In the genomic region with DNA sequence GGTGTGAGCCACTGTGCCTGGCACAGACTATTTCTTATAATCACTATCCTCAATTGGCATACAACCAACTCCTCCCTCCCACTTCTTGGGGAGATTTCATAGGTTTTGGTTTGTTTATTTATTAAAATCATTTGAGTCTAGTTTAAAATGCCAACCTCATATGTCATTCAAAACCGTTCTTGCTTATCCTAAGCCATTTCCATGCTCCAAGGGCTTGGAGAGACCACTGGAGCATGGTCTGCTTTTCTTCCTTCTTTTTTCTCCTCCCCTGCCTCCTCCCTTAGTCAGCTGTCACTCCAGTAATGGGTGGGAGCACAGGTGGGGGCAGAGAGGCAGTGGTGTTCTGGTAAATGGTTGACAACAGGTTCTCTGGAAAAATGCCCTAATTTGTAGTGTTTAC, we compare ENCODE assay signal across 1 cellular context.
TF ChIP-seq lines count a peak whose summit lies in the region.

No MANE protein-coding gene starts in this region.

TF ChIP-seq in HepG2, 621 proteins besides CTCF, POLR2A, EP300 and RAD21 (continued from another document):
- no peak for TF ChIP-seq ZFP36 (IDR thresholded peaks at IDR 0.05; ENCODE audit: borderline replicate concordance, low read depth, low read length, partially characterized antibody)
- TF ChIP-seq ZNF891 (CRISPR knock-in tag; IDR thresholded peaks at IDR 0.05), result no peak
- TF ChIP-seq HOXD1 (CRISPR knock-in tag; IDR thresholded peaks at IDR 0.05), result no peak
- TF ChIP-seq, protein P1, sequence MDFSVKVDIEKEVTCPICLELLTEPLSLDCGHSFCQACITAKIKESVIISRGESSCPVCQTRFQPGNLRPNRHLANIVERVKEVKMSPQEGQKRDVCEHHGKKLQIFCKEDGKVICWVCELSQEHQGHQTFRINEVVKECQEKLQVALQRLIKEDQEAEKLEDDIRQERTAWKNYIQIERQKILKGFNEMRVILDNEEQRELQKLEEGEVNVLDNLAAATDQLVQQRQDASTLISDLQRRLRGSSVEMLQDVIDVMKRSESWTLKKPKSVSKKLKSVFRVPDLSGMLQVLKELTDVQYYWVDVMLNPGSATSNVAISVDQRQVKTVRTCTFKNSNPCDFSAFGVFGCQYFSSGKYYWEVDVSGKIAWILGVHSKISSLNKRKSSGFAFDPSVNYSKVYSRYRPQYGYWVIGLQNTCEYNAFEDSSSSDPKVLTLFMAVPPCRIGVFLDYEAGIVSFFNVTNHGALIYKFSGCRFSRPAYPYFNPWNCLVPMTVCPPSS (IDR thresholded peaks at IDR 0.05), result no peak
- no peak for TF ChIP-seq ZNF446 (CRISPR knock-in tag; IDR thresholded peaks at IDR 0.05)
- TF ChIP-seq, protein P2, sequence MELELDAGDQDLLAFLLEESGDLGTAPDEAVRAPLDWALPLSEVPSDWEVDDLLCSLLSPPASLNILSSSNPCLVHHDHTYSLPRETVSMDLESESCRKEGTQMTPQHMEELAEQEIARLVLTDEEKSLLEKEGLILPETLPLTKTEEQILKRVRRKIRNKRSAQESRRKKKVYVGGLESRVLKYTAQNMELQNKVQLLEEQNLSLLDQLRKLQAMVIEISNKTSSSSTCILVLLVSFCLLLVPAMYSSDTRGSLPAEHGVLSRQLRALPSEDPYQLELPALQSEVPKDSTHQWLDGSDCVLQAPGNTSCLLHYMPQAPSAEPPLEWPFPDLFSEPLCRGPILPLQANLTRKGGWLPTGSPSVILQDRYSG (CRISPR knock-in tag; IDR thresholded peaks at IDR 0.05), result no peak
- no peak for TF ChIP-seq NFRKB (IDR thresholded peaks at IDR 0.05)
- no peak for TF ChIP-seq MAF1 (CRISPR knock-in tag; IDR thresholded peaks at IDR 0.05; ENCODE audit: borderline replicate concordance)
- no peak for TF ChIP-seq YY1 (IDR thresholded peaks at IDR 0.05; ENCODE audit: insufficient read depth, insufficient replicate concordance, low read depth, low read length)
- no peak for TF ChIP-seq ZNF660 (CRISPR knock-in tag; IDR thresholded peaks at IDR 0.05; ENCODE audit: borderline replicate concordance, low read depth)
- no peak for TF ChIP-seq ZNF431 (CRISPR knock-in tag; IDR thresholded peaks at IDR 0.05; ENCODE audit: borderline replicate concordance, low read depth)
- TF ChIP-seq, protein P3, sequence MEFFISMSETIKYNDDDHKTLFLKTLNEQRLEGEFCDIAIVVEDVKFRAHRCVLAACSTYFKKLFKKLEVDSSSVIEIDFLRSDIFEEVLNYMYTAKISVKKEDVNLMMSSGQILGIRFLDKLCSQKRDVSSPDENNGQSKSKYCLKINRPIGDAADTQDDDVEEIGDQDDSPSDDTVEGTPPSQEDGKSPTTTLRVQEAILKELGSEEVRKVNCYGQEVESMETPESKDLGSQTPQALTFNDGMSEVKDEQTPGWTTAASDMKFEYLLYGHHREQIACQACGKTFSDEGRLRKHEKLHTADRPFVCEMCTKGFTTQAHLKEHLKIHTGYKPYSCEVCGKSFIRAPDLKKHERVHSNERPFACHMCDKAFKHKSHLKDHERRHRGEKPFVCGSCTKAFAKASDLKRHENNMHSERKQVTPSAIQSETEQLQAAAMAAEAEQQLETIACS (CRISPR knock-in tag; IDR thresholded peaks at IDR 0.05), result no peak
- no peak for TF ChIP-seq ZNF30 (CRISPR knock-in tag; IDR thresholded peaks at IDR 0.05)
- TF ChIP-seq, protein P4, sequence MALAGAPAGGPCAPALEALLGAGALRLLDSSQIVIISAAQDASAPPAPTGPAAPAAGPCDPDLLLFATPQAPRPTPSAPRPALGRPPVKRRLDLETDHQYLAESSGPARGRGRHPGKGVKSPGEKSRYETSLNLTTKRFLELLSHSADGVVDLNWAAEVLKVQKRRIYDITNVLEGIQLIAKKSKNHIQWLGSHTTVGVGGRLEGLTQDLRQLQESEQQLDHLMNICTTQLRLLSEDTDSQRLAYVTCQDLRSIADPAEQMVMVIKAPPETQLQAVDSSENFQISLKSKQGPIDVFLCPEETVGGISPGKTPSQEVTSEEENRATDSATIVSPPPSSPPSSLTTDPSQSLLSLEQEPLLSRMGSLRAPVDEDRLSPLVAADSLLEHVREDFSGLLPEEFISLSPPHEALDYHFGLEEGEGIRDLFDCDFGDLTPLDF (CRISPR knock-in tag; IDR thresholded peaks at IDR 0.05), result no peak
TF ChIP-seq in HepG2: peak in this region for 0.
